ENCODE assay signal across 2 cellular contexts in genomic region chr1:228488818-228489674, GRCh38.
TF ChIP-seq lines count a peak whose summit lies in the region.

No MANE protein-coding gene starts in this region.

TF ChIP-seq in SK-N-SH, 30 proteins besides CTCF, POLR2A, EP300 and RAD21 (continued from another document):
- TF ChIP-seq GABPA (IDR thresholded peaks at IDR 0.05; ENCODE audit: low read depth), result no peak
- no peak for TF ChIP-seq MAX (IDR thresholded peaks at IDR 0.05; ENCODE audit: low read depth)
- TF ChIP-seq POLR2AphosphoS5 (IDR thresholded peaks at IDR 0.05; ENCODE audit: low read depth, low read length), result no peak; the same call in 1 of the 2 replicates

TF ChIP-seq in SK-N-SH treated with all-trans-retinoic acid at 6 μM for 48 hours, 23 proteins besides CTCF, POLR2A, EP300 and RAD21 (continued from another document):
- TF ChIP-seq TSHZ2 (CRISPR knock-in tag; IDR thresholded peaks at IDR 0.05) (no peak), ZFP30 (CRISPR knock-in tag; IDR thresholded peaks at IDR 0.05) (no peak), GLIS3 (CRISPR knock-in tag; IDR thresholded peaks at IDR 0.05) (no peak), ZNF8 (CRISPR knock-in tag; IDR thresholded peaks at IDR 0.05) (no peak), ZC3H10 (CRISPR knock-in tag; IDR thresholded peaks at IDR 0.05) (no peak), ZFP3 (CRISPR knock-in tag; IDR thresholded peaks at IDR 0.05) (no peak)
TF ChIP-seq in SK-N-SH treated with all-trans-retinoic acid at 6 μM for 48 hours: peak in this region for 0.
